Comparison of ENCODE assay signal across 1 cellular context in the genomic region with DNA sequence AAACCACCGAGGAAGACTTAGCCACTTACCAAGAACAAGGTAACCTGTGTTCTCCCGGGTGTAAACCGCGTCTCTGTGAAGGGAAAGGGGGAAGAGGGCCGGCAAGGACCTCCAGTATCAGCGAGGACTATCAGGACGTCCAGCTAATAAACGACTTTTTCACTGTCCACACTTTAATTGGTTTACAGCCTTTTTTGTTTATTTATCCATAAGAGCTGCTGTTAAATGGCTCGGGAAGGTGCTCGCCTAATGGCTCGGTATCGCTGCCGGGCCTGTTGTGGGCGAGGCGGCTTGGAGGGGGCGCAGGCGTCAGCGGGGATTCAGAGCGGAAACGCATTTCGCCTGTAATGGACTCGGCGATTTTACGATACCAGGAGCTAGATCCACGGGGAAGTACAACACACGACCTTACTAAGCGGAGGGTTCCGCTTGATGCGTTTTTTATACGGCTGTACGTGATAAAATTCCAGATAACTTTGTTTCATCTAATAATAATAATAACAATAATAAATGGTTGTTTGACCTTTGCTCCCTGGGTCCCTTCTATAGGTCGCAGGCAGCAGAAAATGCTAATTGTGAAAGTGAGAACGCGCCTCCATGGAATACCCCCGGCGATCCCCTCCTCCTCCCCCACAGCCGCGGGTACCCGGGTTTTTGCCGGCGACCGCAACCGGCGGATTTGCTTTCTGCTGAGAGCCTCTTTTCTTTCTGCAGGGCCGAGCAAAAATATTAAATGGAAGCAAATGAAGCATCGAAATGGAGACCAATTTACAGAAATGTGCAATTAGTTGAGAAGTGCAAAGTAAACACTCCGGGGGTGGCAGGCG.
TF ChIP-seq lines count a peak whose summit lies in the region.

No MANE protein-coding gene starts in this region.

TF ChIP-seq in WTC11, 78 proteins besides CTCF, POLR2A, EP300 and RAD21 (continued from another document):
- TF ChIP-seq, protein P1, sequence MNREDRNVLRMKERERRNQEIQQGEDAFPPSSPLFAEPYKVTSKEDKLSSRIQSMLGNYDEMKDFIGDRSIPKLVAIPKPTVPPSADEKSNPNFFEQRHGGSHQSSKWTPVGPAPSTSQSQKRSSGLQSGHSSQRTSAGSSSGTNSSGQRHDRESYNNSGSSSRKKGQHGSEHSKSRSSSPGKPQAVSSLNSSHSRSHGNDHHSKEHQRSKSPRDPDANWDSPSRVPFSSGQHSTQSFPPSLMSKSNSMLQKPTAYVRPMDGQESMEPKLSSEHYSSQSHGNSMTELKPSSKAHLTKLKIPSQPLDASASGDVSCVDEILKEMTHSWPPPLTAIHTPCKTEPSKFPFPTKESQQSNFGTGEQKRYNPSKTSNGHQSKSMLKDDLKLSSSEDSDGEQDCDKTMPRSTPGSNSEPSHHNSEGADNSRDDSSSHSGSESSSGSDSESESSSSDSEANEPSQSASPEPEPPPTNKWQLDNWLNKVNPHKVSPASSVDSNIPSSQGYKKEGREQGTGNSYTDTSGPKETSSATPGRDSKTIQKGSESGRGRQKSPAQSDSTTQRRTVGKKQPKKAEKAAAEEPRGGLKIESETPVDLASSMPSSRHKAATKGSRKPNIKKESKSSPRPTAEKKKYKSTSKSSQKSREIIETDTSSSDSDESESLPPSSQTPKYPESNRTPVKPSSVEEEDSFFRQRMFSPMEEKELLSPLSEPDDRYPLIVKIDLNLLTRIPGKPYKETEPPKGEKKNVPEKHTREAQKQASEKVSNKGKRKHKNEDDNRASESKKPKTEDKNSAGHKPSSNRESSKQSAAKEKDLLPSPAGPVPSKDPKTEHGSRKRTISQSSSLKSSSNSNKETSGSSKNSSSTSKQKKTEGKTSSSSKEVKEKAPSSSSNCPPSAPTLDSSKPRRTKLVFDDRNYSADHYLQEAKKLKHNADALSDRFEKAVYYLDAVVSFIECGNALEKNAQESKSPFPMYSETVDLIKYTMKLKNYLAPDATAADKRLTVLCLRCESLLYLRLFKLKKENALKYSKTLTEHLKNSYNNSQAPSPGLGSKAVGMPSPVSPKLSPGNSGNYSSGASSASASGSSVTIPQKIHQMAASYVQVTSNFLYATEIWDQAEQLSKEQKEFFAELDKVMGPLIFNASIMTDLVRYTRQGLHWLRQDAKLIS (CRISPR knock-in tag; IDR thresholded peaks at IDR 0.05; ENCODE audit: borderline replicate concordance) = no peak
- no peak for TF ChIP-seq SMAD4 (CRISPR knock-in tag; IDR thresholded peaks at IDR 0.05)
- no peak for TF ChIP-seq SOX15 (CRISPR knock-in tag; IDR thresholded peaks at IDR 0.05)
- TF ChIP-seq NFATC4 (CRISPR knock-in tag; IDR thresholded peaks at IDR 0.05) = no peak
- TF ChIP-seq, protein P2, sequence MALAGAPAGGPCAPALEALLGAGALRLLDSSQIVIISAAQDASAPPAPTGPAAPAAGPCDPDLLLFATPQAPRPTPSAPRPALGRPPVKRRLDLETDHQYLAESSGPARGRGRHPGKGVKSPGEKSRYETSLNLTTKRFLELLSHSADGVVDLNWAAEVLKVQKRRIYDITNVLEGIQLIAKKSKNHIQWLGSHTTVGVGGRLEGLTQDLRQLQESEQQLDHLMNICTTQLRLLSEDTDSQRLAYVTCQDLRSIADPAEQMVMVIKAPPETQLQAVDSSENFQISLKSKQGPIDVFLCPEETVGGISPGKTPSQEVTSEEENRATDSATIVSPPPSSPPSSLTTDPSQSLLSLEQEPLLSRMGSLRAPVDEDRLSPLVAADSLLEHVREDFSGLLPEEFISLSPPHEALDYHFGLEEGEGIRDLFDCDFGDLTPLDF (CRISPR knock-in tag; IDR thresholded peaks at IDR 0.05) = no peak
- TF ChIP-seq SMAD3 (CRISPR knock-in tag; IDR thresholded peaks at IDR 0.05; ENCODE audit: borderline replicate concordance) = no peak
- TF ChIP-seq, protein P3, sequence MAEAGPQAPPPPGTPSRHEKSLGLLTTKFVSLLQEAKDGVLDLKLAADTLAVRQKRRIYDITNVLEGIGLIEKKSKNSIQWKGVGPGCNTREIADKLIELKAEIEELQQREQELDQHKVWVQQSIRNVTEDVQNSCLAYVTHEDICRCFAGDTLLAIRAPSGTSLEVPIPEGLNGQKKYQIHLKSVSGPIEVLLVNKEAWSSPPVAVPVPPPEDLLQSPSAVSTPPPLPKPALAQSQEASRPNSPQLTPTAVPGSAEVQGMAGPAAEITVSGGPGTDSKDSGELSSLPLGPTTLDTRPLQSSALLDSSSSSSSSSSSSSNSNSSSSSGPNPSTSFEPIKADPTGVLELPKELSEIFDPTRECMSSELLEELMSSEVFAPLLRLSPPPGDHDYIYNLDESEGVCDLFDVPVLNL (CRISPR knock-in tag; IDR thresholded peaks at IDR 0.05; ENCODE audit: borderline replicate concordance, low read depth) = no peak
- TF ChIP-seq, protein P4, sequence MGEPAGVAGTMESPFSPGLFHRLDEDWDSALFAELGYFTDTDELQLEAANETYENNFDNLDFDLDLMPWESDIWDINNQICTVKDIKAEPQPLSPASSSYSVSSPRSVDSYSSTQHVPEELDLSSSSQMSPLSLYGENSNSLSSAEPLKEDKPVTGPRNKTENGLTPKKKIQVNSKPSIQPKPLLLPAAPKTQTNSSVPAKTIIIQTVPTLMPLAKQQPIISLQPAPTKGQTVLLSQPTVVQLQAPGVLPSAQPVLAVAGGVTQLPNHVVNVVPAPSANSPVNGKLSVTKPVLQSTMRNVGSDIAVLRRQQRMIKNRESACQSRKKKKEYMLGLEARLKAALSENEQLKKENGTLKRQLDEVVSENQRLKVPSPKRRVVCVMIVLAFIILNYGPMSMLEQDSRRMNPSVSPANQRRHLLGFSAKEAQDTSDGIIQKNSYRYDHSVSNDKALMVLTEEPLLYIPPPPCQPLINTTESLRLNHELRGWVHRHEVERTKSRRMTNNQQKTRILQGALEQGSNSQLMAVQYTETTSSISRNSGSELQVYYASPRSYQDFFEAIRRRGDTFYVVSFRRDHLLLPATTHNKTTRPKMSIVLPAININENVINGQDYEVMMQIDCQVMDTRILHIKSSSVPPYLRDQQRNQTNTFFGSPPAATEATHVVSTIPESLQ (CRISPR knock-in tag; IDR thresholded peaks at IDR 0.05) = no peak
- TF ChIP-seq ZNF396 (CRISPR knock-in tag; IDR thresholded peaks at IDR 0.05; ENCODE audit: borderline replicate concordance) = no peak
- TF ChIP-seq CBFB (CRISPR knock-in tag; IDR thresholded peaks at IDR 0.05; ENCODE audit: low read depth) = no peak
- TF ChIP-seq TCF7 (CRISPR knock-in tag; IDR thresholded peaks at IDR 0.05; ENCODE audit: low read depth) = no peak
- no peak for TF ChIP-seq JUN (CRISPR knock-in tag; IDR thresholded peaks at IDR 0.05)
- TF ChIP-seq, protein P5, sequence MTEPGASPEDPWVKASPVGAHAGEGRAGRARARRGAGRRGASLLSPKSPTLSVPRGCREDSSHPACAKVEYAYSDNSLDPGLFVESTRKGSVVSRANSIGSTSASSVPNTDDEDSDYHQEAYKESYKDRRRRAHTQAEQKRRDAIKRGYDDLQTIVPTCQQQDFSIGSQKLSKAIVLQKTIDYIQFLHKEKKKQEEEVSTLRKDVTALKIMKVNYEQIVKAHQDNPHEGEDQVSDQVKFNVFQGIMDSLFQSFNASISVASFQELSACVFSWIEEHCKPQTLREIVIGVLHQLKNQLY (CRISPR knock-in tag; IDR thresholded peaks at IDR 0.05) = no peak
- TF ChIP-seq NR2C2 (CRISPR knock-in tag; IDR thresholded peaks at IDR 0.05) = no peak
- no peak for TF ChIP-seq JAZF1 (CRISPR knock-in tag; IDR thresholded peaks at IDR 0.05)
- no peak for TF ChIP-seq NFYB (CRISPR knock-in tag; conservative IDR thresholded peaks at IDR 0.05; ENCODE audit: low read depth)
- TF ChIP-seq ZNF219 (CRISPR knock-in tag; IDR thresholded peaks at IDR 0.05; ENCODE audit: borderline replicate concordance) = no peak
